Comparison of ENCODE assay signal across 17 cellular contexts in the genomic region with DNA sequence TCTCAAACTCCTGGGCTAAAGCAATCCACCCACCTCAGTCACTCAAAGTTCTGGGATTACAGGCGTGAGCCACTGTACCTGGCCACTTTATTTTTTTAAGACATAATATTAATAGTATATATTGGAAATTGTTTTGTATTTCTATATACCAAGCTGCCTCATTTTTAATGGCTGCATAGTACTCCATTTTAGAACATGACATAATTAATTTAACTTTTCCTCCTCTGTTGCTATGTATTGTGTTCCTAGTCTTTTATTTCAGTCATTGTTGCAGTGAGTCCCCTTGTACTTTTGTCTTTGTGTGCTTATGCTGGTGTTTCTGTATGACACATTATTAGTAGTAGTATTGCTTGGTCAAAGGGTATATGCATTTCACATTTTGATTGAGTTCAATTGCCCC.
"Had no signal": no experiment of that assay in that cellular context is flagged by ENCODE, and none has a peak within 500 bp of the region (broad histone marks: within the 10 kb centered on the region; RNA-seq: fewer than 3 reads in every experiment).

No MANE protein-coding gene starts in this region.

- H3K27ac ChIP-seq: foreskin keratinocyte, left lung, prostate gland, transverse colon had no signal

- H3K36me3 Mint-ChIP-seq: stimulated activated memory B cell treated with anti-CD40 and anti-IgM and Interleukin-4, amounts not matched to agents 10 μg/mL and 1 μg/mL and 100 μg/mL, for 72 hours had no signal

- H3K4me3 Mint-ChIP-seq: memory B cell; nephron; stimulated activated memory B cell treated with anti-CD40 and anti-IgM and Interleukin-4, amounts not matched to agents 10 μg/mL and 1 μg/mL and 100 μg/mL, for 72 hours had no signal

- DNase-seq: activated T-cell treated with anti-CD3 and anti-CD28 coated beads for 4 hours; aorta; foreskin keratinocyte; islet precursor cell; left lung; occipital lobe; Right ventricle myocardium superior; spleen; stimulated activated CD4-positive, alpha-beta T cell treated with anti-CD3 and anti-CD28 coated beads, Interleukin-1b, Interleukin-23, amount 100 ng/mL, for 48 hours; substantia nigra; transverse colon had no signal

- H3K4me1 ChIP-seq: prostate gland had no signal

- H3K27ac Mint-ChIP-seq: memory B cell; nephron; stimulated activated memory B cell treated with anti-CD40 and anti-IgM and Interleukin-4, amounts not matched to agents 10 μg/mL and 1 μg/mL and 100 μg/mL, for 72 hours had no signal

- H3K27me3 ChIP-seq: foreskin keratinocyte, left lung, spleen, transverse colon had no signal

- H3K27me3 Mint-ChIP-seq: stimulated activated memory B cell treated with anti-CD40 and anti-IgM and Interleukin-4, amounts not matched to agents 10 μg/mL and 1 μg/mL and 100 μg/mL, for 72 hours had no signal

- H3K36me3 ChIP-seq: transverse colon had no signal

- ATAC-seq: foreskin keratinocyte; left lung; sciatic nerve; SK-N-SH treated with all-trans-retinoic acid at 6 μM for 48 hours; stimulated activated memory B cell treated with anti-CD40 and anti-IgM and Interleukin-4, amounts not matched to agents 10 μg/mL and 1 μg/mL and 100 μg/mL, for 72 hours had no signal

- H3K4me3 ChIP-seq: left lung, prostate gland, spleen, transverse colon had no signal

- H3K9me3 ChIP-seq: left lung, prostate gland, transverse colon had no signal
